ENCODE assay signal across 25 cellular contexts in the genomic region with DNA sequence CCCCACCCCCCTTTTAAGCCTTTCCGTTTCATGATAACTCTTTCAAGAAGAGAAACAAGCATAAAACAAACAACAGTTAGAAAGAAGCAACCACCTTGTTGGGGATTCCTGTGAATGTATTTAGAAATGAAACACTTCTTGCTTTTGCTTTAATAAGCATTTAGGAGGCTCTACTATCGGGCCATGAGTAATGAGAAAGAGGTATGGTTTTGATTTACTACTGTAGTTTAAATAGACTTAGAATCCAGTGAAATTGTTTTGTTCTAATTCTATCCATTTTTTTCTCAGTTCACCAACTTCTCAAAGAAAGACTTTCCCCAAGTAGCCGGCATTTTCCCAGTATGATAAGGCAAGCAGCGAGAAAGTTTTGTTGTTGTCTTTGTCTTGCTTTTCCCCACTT.
DNase-seq lines count a peak whose midpoint lies in the region; ATAC-seq and TF ChIP-seq lines count a peak whose summit lies in the region.
"Had no signal": no experiment of that assay in that cellular context is flagged by ENCODE, and none has a peak within 500 bp of the region (broad histone marks: within the 10 kb centered on the region; RNA-seq: fewer than 3 reads in every experiment).

No MANE protein-coding gene starts in this region.

- no peak overlapping the region for H3K4me3 ChIP-seq in left ventricle myocardium inferior
- no peak overlapping the region for H3K4me3 ChIP-seq in neuron (ENCODE audit: low read length)
- no peak overlapping the region for H3K4me3 ChIP-seq in uterus
- H3K4me3 ChIP-seq: esophagus muscularis mucosa, K562, left lung, upper lobe of right lung had no signal

- H3K36me3 ChIP-seq in left ventricle myocardium inferior (no peaks in the 10 kb centered on the region), neuron (ENCODE audit: insufficient read depth, low read length) (no peaks in the 10 kb centered on the region), uterus (no peaks in the 10 kb centered on the region)
- H3K36me3 ChIP-seq: esophagus muscularis mucosa, left lung, upper lobe of right lung had no signal

- TF ChIP-seq POLR2A in uterus (IDR thresholded peaks at IDR 0.05): no peak

- H3K4me1 ChIP-seq in left ventricle myocardium inferior (peaks cover 20% of the 10 kb centered on the region), neuron (ENCODE audit: insufficient read depth, low read length) (peaks cover 6% of the 10 kb centered on the region), uterus (peaks cover 0 to 7% of the 10 kb centered on the region in 2 donors)

- peak overlapping the region; percentile 63 for H3K27ac ChIP-seq in left ventricle myocardium inferior (replicated peaks)
- H3K27ac ChIP-seq in caudate nucleus (ENCODE audit: low read depth, low read length): peak overlapping the region; percentile 5
- H3K27ac ChIP-seq in uterus: peak overlapping the region; percentile 57 to 83
- H3K27ac ChIP-seq: left lung, upper lobe of right lung had no signal

- H3K9me3 ChIP-seq in left ventricle myocardium inferior (replicated peaks) (no peaks in the 10 kb centered on the region), neuron (ENCODE audit: low read length) (no peaks in the 10 kb centered on the region), uterus (no peaks in the 10 kb centered on the region)
- H3K9me3 ChIP-seq: esophagus muscularis mucosa, left lung, upper lobe of right lung had no signal

- H3K27me3 ChIP-seq in left ventricle myocardium inferior (ENCODE audit: low read depth) (peaks cover 9% of the 10 kb centered on the region), neuron (ENCODE audit: insufficient read depth, low read length) (no peaks in the 10 kb centered on the region), uterus (no peaks in the 10 kb centered on the region)
- H3K27me3 ChIP-seq: esophagus muscularis mucosa, left lung, upper lobe of right lung had no signal

- ATAC-seq in Right ventricle myocardium superior (ENCODE audit: poor library complexity) (no peak), HG03108 (IDR thresholded peaks at IDR 0.05; ENCODE audit: unreplicated experiment) (no peak)
- ATAC-seq: activated CD8-positive, alpha-beta T cell treated with anti-CD3 and anti-CD28 coated beads for 36 hours had no signal

- H2AFZ ChIP-seq in neuron (ENCODE audit: low read depth, low read length): peak overlapping the region; percentile 4

- intact Hi-C loops in left ventricle myocardium inferior (cut with micrococcal nuclease) (loop anchor here (10.0 kb wide), 3 partner anchors 259 to 819 kb away; no protein-coding TSS in a partner anchor), Right ventricle myocardium superior (cut with DNase I) (loop anchor here (2.0 to 10.0 kb wide), 4 partner anchors 249 to 909 kb away; no protein-coding TSS in a partner anchor), uterus (cut with DNase I; ENCODE audit: low total_unique reads) (loop anchor here (10.0 kb wide), 2 partner anchors 239 to 819 kb away; no protein-coding TSS in a partner anchor)

- TF ChIP-seq CTCF in left ventricle myocardium inferior (IDR thresholded peaks at IDR 0.05; ENCODE audit: borderline replicate concordance): no peak
- no peak for TF ChIP-seq CTCF in uterus (IDR thresholded peaks at IDR 0.05)

- DNase-seq in left ventricle myocardium inferior (no peak), Right ventricle myocardium superior (no peak), caudate nucleus (lab: John Stamatoyannopoulos, UW) (no peak), uterus (no peak), NCI-H226 (no peak), glomerular visceral epithelial cell (ENCODE audit: extremely low spot score) (no peak)
- DNase-seq: activated CD8-positive, alpha-beta memory T cell treated with anti-CD3 and anti-CD28 coated beads, Interleukin-2, amount 50 U/mL, for 48 hours; activated CD8-positive, alpha-beta T cell treated with anti-CD3 and anti-CD28 coated beads for 36 hours; activated naive CD4-positive, alpha-beta T cell treated with Interleukin-2 at 50 U/mL for 16 hours; Calu3; CD4-positive, CD25-positive, alpha-beta regulatory T cell; GOT3; left lung; NCI-H1092; NCI-H1694; NCI-H2171; NCI-H524; NK-92 treated with Interleukin-12 subunit alpha and Interleukin-12 subunit beta, amount 100 ng/mL, for 24 hours; posterior cingulate gyrus; stimulated activated CD4-positive, alpha-beta T cell treated with anti-CD3 and anti-CD28 coated beads, Interleukin-15, amount 100 ng/mL, for 24 hours; upper lobe of right lung had no signal

Comparison
In these comparisons a context has a peak if more than half of its experiments do, and no peak if none do; other contexts are left out.
1. H3K27ac ChIP-seq: peak in every context shown above with its lines; median percentile 70 in uterus; 63 in left ventricle myocardium inferior; 5 in caudate nucleus.